Comparison of ENCODE assay signal across 7 cellular contexts in the genomic region with DNA sequence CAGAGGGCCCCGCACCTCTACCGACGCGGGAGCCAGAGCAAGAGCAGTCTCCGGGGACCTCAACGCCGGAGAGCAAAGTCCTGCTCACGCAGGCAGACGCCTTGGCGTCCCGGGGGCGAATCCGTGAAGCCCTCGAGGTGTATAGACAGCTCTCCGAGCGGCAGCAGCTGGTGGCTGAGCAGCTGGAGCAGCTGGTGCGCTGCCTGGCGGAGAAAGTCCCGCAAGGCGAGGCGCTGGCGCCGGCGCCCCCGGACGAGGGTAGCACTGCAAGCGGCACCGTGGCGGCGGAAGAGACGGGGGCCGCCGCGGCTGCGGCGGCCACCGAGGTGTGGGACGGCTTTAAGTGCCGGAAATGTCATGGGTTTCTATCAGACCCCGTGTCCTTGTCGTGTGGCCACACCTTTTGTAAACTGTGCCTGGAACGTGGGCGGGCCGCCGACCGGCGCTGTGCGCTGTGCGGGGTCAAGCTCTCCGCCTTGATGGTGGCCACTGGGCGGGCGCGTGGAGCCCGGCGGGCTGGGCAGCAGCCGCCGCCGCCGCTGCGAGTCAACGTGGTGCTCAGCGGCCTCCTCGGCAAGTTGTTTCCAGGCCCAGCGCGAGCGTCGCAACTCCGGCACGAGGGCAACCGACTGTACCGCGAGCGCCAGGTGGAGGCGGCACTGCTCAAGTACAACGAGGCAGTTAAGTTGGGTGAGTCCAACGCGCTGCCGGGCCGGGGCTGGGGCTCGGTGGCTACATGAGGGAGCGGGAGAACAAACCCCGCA.
DNase-seq lines count a peak whose midpoint lies in the region; ATAC-seq and TF ChIP-seq lines count a peak whose summit lies in the region.

No MANE protein-coding gene starts in this region.

- no peaks in the 10 kb centered on the region for H3K36me3 Mint-ChIP-seq in memory B cell

- H3K27ac Mint-ChIP-seq in memory B cell: peak overlapping the region; percentile 80

- no peak for TF ChIP-seq CTCF in choroid plexus epithelial cell (conservative IDR thresholded peaks at IDR 0.05; ENCODE audit: low read depth, low read length)

- H3K9me3 Mint-ChIP-seq in memory B cell: no peaks in the 10 kb centered on the region

- peak overlapping the region; percentile 85 for H3K4me3 Mint-ChIP-seq in memory B cell

- DNase-seq in KBM-7: peak; percentile 66
- DNase-seq in activated CD4-positive, CD25-positive, alpha-beta regulatory T cell treated with anti-CD3 and anti-CD28 coated beads, Interleukin-2, amount 50 U/mL, for 16 hours (ENCODE audit: low read depth, low spot score): peak; percentile 6
- no peak for DNase-seq in choroid plexus epithelial cell (ENCODE audit: low read depth)
- DNase-seq in memory B cell (ENCODE audit: low spot score in 2 of 2): peak in 1 of 2 donors; percentile 29
- DNase-seq in stimulated activated CD8-positive, alpha-beta memory T cell treated with anti-CD3 and anti-CD28 coated beads, Interleukin-7, amount 100 ng/mL, for 4 hours (ENCODE audit: low read depth in 2 of 2): peak; percentile 9 to 41
- DNase-seq in inferior parietal cortex (ENCODE audit: extremely low spot score): no peak

- peaks cover 14% of the 10 kb centered on the region for H3K4me1 Mint-ChIP-seq in memory B cell

- ATAC-seq in GM18868 (IDR thresholded peaks at IDR 0.05; ENCODE audit: unreplicated experiment) (peak; percentile 50), memory B cell (ENCODE audit: low read depth) (peak; percentile 71)

- peaks cover 11% of the 10 kb centered on the region for H3K27me3 Mint-ChIP-seq in memory B cell

- H3K4me3 ChIP-seq in choroid plexus epithelial cell (ENCODE audit: low read depth, low read length): peak overlapping the region; percentile 11

- in situ Hi-C loops in KBM-7 (cut with MboI; ENCODE audit: low pct_unique_long_range_greater_than_20kb, low sequenced_read_pairs): no loop called here

Comparison
In these comparisons a context has a peak if more than half of its experiments do, and no peak if none do; other contexts are left out.
1. DNase-seq: peak in KBM-7 (single experiment), activated CD4-positive, CD25-positive, alpha-beta regulatory T cell treated with anti-CD3 and anti-CD28 coated beads, Interleukin-2, amount 50 U/mL, for 16 hours (single experiment) and stimulated activated CD8-positive, alpha-beta memory T cell treated with anti-CD3 and anti-CD28 coated beads, Interleukin-7, amount 100 ng/mL, for 4 hours (2 of 2); none in choroid plexus epithelial cell (single experiment) and inferior parietal cortex (single experiment).